2 cellular contexts compared by ENCODE assay signal in genomic region chr10:101140084-101140949, GRCh38.
TF ChIP-seq lines count a peak whose summit lies in the region.

No MANE protein-coding gene starts in this region.

TF ChIP-seq in K562, 482 proteins besides CTCF, POLR2A, EP300 and RAD21:
- TF ChIP-seq ZBTB33 (CRISPR knock-in tag; IDR thresholded peaks at IDR 0.05) (0 out of 2 replicates have a peak, but pooled peaks have one; percentile 54), ARHGAP35 (IDR thresholded peaks at IDR 0.05; ENCODE audit: partially characterized antibody) (no peak)
TF ChIP-seq in K562: peak in this region for 1.

TF ChIP-seq in neural cell, 6 proteins besides CTCF, POLR2A, EP300 and RAD21:
- no peak for TF ChIP-seq TAF1 (IDR thresholded peaks at IDR 0.05; ENCODE audit: low read depth)
- peak; percentile 84 for TF ChIP-seq POLR2AphosphoS5 (IDR thresholded peaks at IDR 0.05)
